8 cellular contexts compared by ENCODE assay signal in genomic region chr3:25820372-25820771, GRCh38. TPM values are rescaled to one million over a fixed set of nuclear protein-coding genes. Genes with fewer than 3 reads are reported as not detected.
DNase-seq lines count a peak whose midpoint lies in the region; ATAC-seq, FAIRE-seq and TF ChIP-seq lines count a peak whose summit lies in the region.

No MANE protein-coding gene starts in this region.

- no peak overlapping the region for H3K18ac ChIP-seq in mesenchymal stem cell (ENCODE audit: low read depth in 1 of 2, low read length in 2 of 2)

- no peak overlapping the region for H3K9ac ChIP-seq in HUES64 (ENCODE audit: low read depth, low read length)
- peak overlapping the region; percentile 82 for H3K9ac ChIP-seq in mesenchymal stem cell (ENCODE audit: low read length)

- no peaks in the 10 kb centered on the region for H3K36me3 ChIP-seq in HUES64 (ENCODE audit: insufficient read depth, low read length)
- H3K36me3 ChIP-seq in bronchial epithelial cell (ENCODE audit: control insufficient read depth, insufficient read depth, low read length) = no peaks in the 10 kb centered on the region
- H3K36me3 ChIP-seq in mesenchymal stem cell (ENCODE audit: control insufficient read depth in 1 of 2, insufficient read depth in 2 of 2, low read depth in 1 of 2, low read length in 2 of 2) = no peaks in the 10 kb centered on the region

- no peak overlapping the region for H3K4ac ChIP-seq in mesenchymal stem cell (ENCODE audit: low read depth in 1 of 2, low read length in 2 of 2)

- peak; percentile 96 for DNase-seq in ELR (ENCODE audit: low read depth)
- peak; percentile 81 for DNase-seq in bronchial epithelial cell (ENCODE audit: low read depth)
- peak; percentile 99 for DNase-seq in mesenchymal stem cell
- no peak for DNase-seq in GM13977 (ENCODE audit: low spot score)
- no peak for DNase-seq in DMS114 treated with DMSO at 0.1 percent for 48 hours (lab: John Stamatoyannopoulos, UW; ENCODE audit: unreplicated experiment)

- H3K4me1 ChIP-seq in HUES64 (ENCODE audit: insufficient read depth, low read length) (peaks cover 24% of the 10 kb centered on the region), mesenchymal stem cell (ENCODE audit: control insufficient read depth, insufficient read depth, low read depth, low read length) (no peaks in the 10 kb centered on the region)

- H3K14ac ChIP-seq in mesenchymal stem cell (ENCODE audit: low read length in 2 of 2) = no peak overlapping the region

- H2BK5ac ChIP-seq in mesenchymal stem cell (ENCODE audit: low read depth, low read length, poor library complexity, severe bottlenecking) = no peak overlapping the region

- no peak for FAIRE-seq in bronchial epithelial cell (lab: Jason Lieb, UNC)

- H3K23ac ChIP-seq in mesenchymal stem cell (ENCODE audit: low read length in 2 of 2) = no peak overlapping the region

- no peaks in the 10 kb centered on the region for H3K9me3 ChIP-seq in HUES64 (ENCODE audit: insufficient read depth, low read depth, low read length)
- H3K9me3 ChIP-seq in mesenchymal stem cell (ENCODE audit: control insufficient read depth, low read length) = no peaks in the 10 kb centered on the region

- no peak overlapping the region for H3K4me3 ChIP-seq in HUES64 (ENCODE audit: low read length)
- no peak overlapping the region for H3K4me3 ChIP-seq in bronchial epithelial cell (ENCODE audit: low read depth, low read length)
- H3K4me3 ChIP-seq in mesenchymal stem cell (ENCODE audit: insufficient read depth in 1 of 2, low read depth in 1 of 2, low read length in 2 of 2) = no peak overlapping the region

- ATAC-seq in GM21576 (IDR thresholded peaks at IDR 0.05; ENCODE audit: unreplicated experiment) = no peak
- no peak for ATAC-seq in HG03571 (IDR thresholded peaks at IDR 0.05; ENCODE audit: unreplicated experiment)

- in situ Hi-C loops in GM13977 (cut with MboI; ENCODE audit: low pct_unique_long_range_greater_than_20kb, low sequenced_read_pairs, unreplicated experiment) = no loop called here

- H3K27me3 ChIP-seq in HUES64 (ENCODE audit: insufficient read depth, low read length) (no peaks in the 10 kb centered on the region), bronchial epithelial cell (ENCODE audit: control insufficient read depth, insufficient read depth, low read length) (no peaks in the 10 kb centered on the region), mesenchymal stem cell (ENCODE audit: control insufficient read depth in 1 of 2, insufficient read depth in 1 of 2, low read length in 2 of 2) (no peaks in the 10 kb centered on the region)

- H4K8ac ChIP-seq in mesenchymal stem cell (ENCODE audit: low read length) = no peak overlapping the region

- no peak overlapping the region for H3K4me2 ChIP-seq in mesenchymal stem cell (ENCODE audit: low read length, poor library complexity, severe bottlenecking)

- H3K79me1 ChIP-seq in mesenchymal stem cell (replicated peaks; ENCODE audit: low read length, poor library complexity, severe bottlenecking) = no peaks in the 10 kb centered on the region

- no peak overlapping the region for H4K91ac ChIP-seq in mesenchymal stem cell (ENCODE audit: low read length)

- no peak overlapping the region for H2AK5ac ChIP-seq in mesenchymal stem cell (ENCODE audit: low read length, severe bottlenecking)

- H3K27ac ChIP-seq in HUES64 (ENCODE audit: low read depth, low read length) = peak overlapping the region; percentile 71; the same call in 1 of the 2 replicates
- H3K27ac ChIP-seq in mesenchymal stem cell (ENCODE audit: low read length, poor library complexity, severe bottlenecking) = no peak overlapping the region

- no peak overlapping the region for H2BK15ac ChIP-seq in mesenchymal stem cell (ENCODE audit: low read depth, poor library complexity, severe bottlenecking)

- no peak overlapping the region for H2BK12ac ChIP-seq in mesenchymal stem cell (ENCODE audit: low read length in 2 of 2)

- TF ChIP-seq CTCF in bronchial epithelial cell (IDR thresholded peaks at IDR 0.05; ENCODE audit: insufficient read depth, low read length, severe bottlenecking) (no peak), GM13977 (IDR thresholded peaks at IDR 0.05; ENCODE audit: extremely low read depth, insufficient read depth, missing control alignments) (no peak)

- H2AFZ ChIP-seq in mesenchymal stem cell (ENCODE audit: low read depth, low read length) = no peak overlapping the region

- no peak overlapping the region for H2BK120ac ChIP-seq in mesenchymal stem cell (ENCODE audit: low read depth, low read length)

RNA-seq across cellular contexts. Expression of gene OXSM, which starts 30.5 kb away (rescaled TPM):
- 2.4 TPM for polyA plus RNA-seq in HUES64 (2013, experiment 1 of 2)
- polyA plus RNA-seq in HUES64 (2013, experiment 2 of 2) = 3.1 TPM
- total RNA-seq in bronchial epithelial cell = 18.4 and 24.0 TPM in 2 replicates
- 3.5 TPM for polyA plus RNA-seq in mesenchymal stem cell (2013, experiment 1 of 2)
- polyA plus RNA-seq in mesenchymal stem cell (2013, experiment 2 of 2) = 3.6 TPM

RNA-seq across cellular contexts. Expression of gene NGLY1, which starts 37.1 kb away (rescaled TPM):
- polyA plus RNA-seq in HUES64 (2013, experiment 1 of 2) = 17.6 TPM
- 18.8 TPM for polyA plus RNA-seq in HUES64 (2013, experiment 2 of 2)
- total RNA-seq in bronchial epithelial cell = 24.0 and 32.0 TPM in 2 replicates
- polyA plus RNA-seq in mesenchymal stem cell (2013, experiment 1 of 2) = 8.5 TPM
- 10.2 TPM for polyA plus RNA-seq in mesenchymal stem cell (2013, experiment 2 of 2)

Comparison
In these comparisons a context has a peak if more than half of its experiments do, and no peak if none do; other contexts are left out.
1. DNase-seq: peak in ELR (single experiment), bronchial epithelial cell (single experiment) and mesenchymal stem cell (single experiment); none in GM13977 (single experiment) and DMS114 treated with DMSO at 0.1 percent for 48 hours (single experiment).